18 cellular contexts compared by ENCODE assay signal in the genomic region with DNA sequence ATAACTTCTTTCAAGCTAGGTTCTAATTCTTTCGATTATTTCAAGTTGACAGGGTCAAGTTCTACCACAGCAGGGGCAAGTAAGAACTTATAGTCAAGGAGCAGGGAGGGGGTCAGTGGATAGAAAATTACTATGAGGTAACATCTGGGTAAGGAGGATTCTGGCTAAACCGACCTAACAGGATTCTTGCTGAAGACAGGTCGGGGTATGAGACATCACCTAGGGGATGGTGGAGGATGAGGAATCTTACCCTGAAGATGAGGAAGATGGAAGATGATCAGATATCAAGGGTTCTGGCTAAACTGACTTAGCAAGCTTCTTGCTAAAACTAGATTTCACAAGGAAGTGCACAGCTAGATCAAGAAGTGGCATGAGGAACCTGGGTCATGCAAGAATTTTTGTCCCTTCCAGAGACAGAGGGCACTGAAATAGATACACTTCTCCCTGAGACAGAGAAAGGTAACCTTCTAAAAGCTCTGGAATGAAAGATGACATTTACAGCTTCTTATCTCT. TPM values are rescaled to one million over a fixed set of nuclear protein-coding genes. Genes with fewer than 3 reads are reported as not detected.
"Had no signal": no experiment of that assay in that cellular context is flagged by ENCODE, and none has a peak within 500 bp of the region (broad histone marks: within the 10 kb centered on the region; RNA-seq: fewer than 3 reads in every experiment).

No MANE protein-coding gene starts in this region.

- DNase-seq: activated CD4-positive, alpha-beta T cell treated with anti-CD3 and anti-CD28 coated beads, Interleukin-2, amount 50 U/mL, for 1 hour; activated CD4-positive, CD25-positive, alpha-beta regulatory T cell; activated effector memory CD4-positive, alpha-beta T cell treated with anti-CD3 and anti-CD28 coated beads, Interleukin-2, amount 50 U/mL, for 16 hours; activated T-cell treated with anti-CD3 and anti-CD28 coated beads, Interleukin-2, amount 50 U/mL, for 1 hour; cerebellar nuclear complex; hippocampal formation; naive B cell; posterior cingulate gyrus had no signal

- H3K27me3 ChIP-seq: brain microvascular endothelial cell, gastroesophageal sphincter, neutrophil, right atrium auricular region had no signal

- H3K36me3 Mint-ChIP-seq: naive B cell had no signal

- H3K36me3 ChIP-seq: brain microvascular endothelial cell, gastroesophageal sphincter, neutrophil, right atrium auricular region had no signal

- H3K4me1 Mint-ChIP-seq: naive B cell had no signal

- H3K9me3 ChIP-seq: neutrophil had no signal

- H3K27ac Mint-ChIP-seq: activated naive CD4-positive, alpha-beta T cell treated with anti-CD3 and anti-CD28 coated beads, Interleukin-2, amount 50 U/mL, for 72 hours; naive B cell had no signal

- H3K4me3 Mint-ChIP-seq: naive B cell had no signal

- H3K4me3 ChIP-seq: gastroesophageal sphincter, right atrium auricular region, skin epidermis had no signal

- ATAC-seq: activated naive CD4-positive, alpha-beta T cell treated with anti-CD3 and anti-CD28 coated beads, Interleukin-2, amount 50 U/mL, for 72 hours; gastroesophageal sphincter had no signal

- H3K27ac ChIP-seq: brain microvascular endothelial cell, gastroesophageal sphincter, neutrophil, right atrium auricular region, skin epidermis had no signal

RNA-seq across cellular contexts. Expression of a gene that starts 9.4 kb away (rescaled TPM):
- total RNA-seq: activated naive CD4-positive, alpha-beta T cell treated with anti-CD3 and anti-CD28 coated beads, Interleukin-2, amount 50 U/mL, for 72 hours; dermis microvascular lymphatic vessel endothelial cell; lower leg skin; right atrium auricular region; T-helper 2 cell treated with Interferon-gamma antibody and Interleukin-4, amounts not matched to agents 100 ng/mL and 5 ng/mL, for 36 hours had no signal
- polyA plus RNA-seq: fibroblast of lung had no signal
